8 cellular contexts compared by ENCODE assay signal in the genomic region with DNA sequence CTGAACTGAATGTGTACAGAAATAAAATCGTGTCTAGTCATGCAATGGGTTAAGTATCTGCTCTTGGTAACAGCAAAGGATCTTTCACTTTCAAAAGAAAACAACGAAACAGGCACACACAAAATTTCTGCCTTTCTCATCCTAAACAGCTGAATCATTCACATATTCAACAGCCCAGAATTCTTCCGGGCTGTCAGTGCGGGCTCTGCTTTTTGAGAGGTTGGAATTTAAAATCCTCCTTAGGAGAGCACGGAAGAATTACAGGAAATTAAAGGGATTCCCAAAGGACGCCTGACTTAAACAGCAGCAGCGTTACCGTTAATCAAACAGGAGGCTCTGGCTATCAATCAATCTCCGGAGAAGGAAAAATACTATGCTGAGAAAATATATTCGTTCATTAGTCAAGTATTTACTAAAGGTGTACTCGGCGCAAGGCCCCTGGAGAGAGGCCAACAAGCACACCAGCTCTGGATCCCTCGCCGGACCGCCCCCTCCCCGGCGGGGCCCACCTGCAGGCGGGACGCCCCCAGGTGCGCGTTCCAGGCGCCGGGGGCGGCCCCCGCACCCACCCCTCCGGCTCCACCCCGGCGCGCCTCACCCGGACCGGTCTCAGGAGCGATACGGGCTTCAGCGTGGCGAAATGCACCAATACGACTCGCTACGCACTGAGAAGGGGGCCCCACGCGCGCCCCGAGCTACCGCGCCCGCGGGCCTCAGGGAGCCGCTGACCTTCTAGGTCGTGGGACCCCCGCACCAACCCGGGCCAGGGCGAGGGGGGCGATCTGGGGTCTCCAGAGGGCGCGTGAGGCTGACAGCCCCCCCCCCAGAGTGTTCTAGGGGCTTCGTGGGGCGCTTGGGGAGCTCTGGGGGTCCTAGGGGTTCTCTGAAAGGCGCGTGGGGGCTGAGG.
A peak's percentile ranks its signal among the peaks of the same experiment; 100 is the strongest.
DNase-seq lines count a peak whose midpoint lies in the region; ATAC-seq and TF ChIP-seq lines count a peak whose summit lies in the region.

No MANE protein-coding gene starts in this region.

- DNase-seq in DMS79 treated with DMSO at 0.1 percent for 48 hours (lab: John Stamatoyannopoulos, UW) (peak; percentile 3), DMS79 (lab: John Stamatoyannopoulos, UW) (no peak), T-helper 1 cell (peak; percentile 23 to 49 (median 30)), hepatic stellate cell (ENCODE audit: low spot score) (peak; percentile 71), retinal pigment epithelial cell (ENCODE audit: low read depth) (no peak), middle frontal gyrus (ENCODE audit: extremely low spot score, low spot score) (no peak)

- H3K4me3 ChIP-seq in retinal pigment epithelial cell (ENCODE audit: low read length) = peak overlapping the region; percentile 87

- no peak for TF ChIP-seq CTCF in retinal pigment epithelial cell (conservative IDR thresholded peaks at IDR 0.05; ENCODE audit: low read depth, low read length)

- ATAC-seq in HG03442 (IDR thresholded peaks at IDR 0.05; ENCODE audit: unreplicated experiment) = peak; percentile 21

- H3K27ac ChIP-seq in angular gyrus (ENCODE audit: low read depth, low read length) = peak overlapping the region; percentile 88

Comparison
In these comparisons a context has a peak if more than half of its experiments do, and no peak if none do; other contexts are left out.
1. DNase-seq: peak in DMS79 treated with DMSO at 0.1 percent for 48 hours (single experiment), T-helper 1 cell (5 of 5) and hepatic stellate cell (single experiment); none in DMS79 (single experiment), retinal pigment epithelial cell (single experiment) and middle frontal gyrus (single experiment).